8 cellular contexts compared by ENCODE assay signal in the genomic region with DNA sequence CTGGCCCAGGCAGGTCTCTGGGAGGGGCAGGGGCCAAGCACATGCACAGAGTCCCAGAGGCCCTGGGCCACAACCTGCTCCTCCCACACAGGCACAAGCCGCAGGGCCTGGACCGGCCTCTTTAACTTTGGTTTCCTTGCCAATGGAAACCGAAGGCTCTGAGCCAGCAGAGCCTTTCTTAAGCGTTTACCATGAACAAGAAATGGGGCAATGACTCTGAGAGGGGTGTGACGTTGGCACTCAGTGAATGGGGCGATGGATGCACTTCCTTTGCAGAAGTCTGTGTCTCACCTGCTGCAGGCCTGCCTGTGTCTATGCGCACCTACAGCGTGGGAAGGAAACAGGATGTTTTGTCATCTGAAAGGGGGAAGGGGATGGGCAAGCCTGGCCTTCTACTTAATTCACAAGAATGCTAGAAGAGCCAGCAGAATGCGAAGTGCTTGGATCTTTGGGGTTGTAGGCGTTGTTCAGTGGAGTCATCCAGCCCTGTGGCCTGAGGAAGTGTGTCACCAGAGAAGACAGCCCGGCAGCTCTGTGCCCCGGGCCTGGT. TPM values are rescaled to one million over a fixed set of nuclear protein-coding genes. Genes with fewer than 3 reads are reported as not detected.
DNase-seq lines count a peak whose midpoint lies in the region; ATAC-seq and TF ChIP-seq lines count a peak whose summit lies in the region.
"Had no signal": no experiment of that assay in that cellular context is flagged by ENCODE, and none has a peak within 500 bp of the region (broad histone marks: within the 10 kb centered on the region; RNA-seq: fewer than 3 reads in every experiment).

No MANE protein-coding gene starts in this region.

- DNase-seq in activated CD4-positive, alpha-beta T cell treated with anti-CD3 and anti-CD28 coated beads for 48 hours: peak; percentile 55
- no peak for DNase-seq in neuronal stem cell (ENCODE audit: low spot score)
- no peak for DNase-seq in type B pancreatic cell (ENCODE audit: extremely low spot score, unreplicated experiment)
- DNase-seq in ACHN: no peak

- H3K27me3 Mint-ChIP-seq in type B pancreatic cell: no peaks in the 10 kb centered on the region

- peak overlapping the region; percentile 38 for H4K91ac ChIP-seq in neuronal stem cell (ENCODE audit: low read depth, low read length, poor library complexity)

- no peak overlapping the region for H3K9ac ChIP-seq in neuronal stem cell (ENCODE audit: low read depth, low read length, poor library complexity)

- H3K9me3 Mint-ChIP-seq in type B pancreatic cell: no peaks in the 10 kb centered on the region

- H3K27me3 ChIP-seq in neuronal stem cell (ENCODE audit: control insufficient read depth in 3 of 3, insufficient read depth in 3 of 3, low read depth in 1 of 3, low read length in 3 of 3): no peaks in the 10 kb centered on the region
- H3K27me3 ChIP-seq: cardiac muscle cell had no signal

- no peak overlapping the region for H2BK15ac ChIP-seq in neuronal stem cell (ENCODE audit: low read length)

- no peaks in the 10 kb centered on the region for H3K79me1 ChIP-seq in neuronal stem cell (ENCODE audit: low read depth, low read length)

- no peak overlapping the region for H3K18ac ChIP-seq in neuronal stem cell (ENCODE audit: low read length)

- peaks cover 13% of the 10 kb centered on the region for H3K36me3 Mint-ChIP-seq in type B pancreatic cell

- H3K4me1 ChIP-seq in neuronal stem cell (ENCODE audit: control insufficient read depth in 2 of 2, insufficient read depth in 1 of 2, low read depth in 1 of 2, low read length in 2 of 2): peaks cover 9 to 14% of the 10 kb centered on the region in 2 donors

- peak overlapping the region; percentile 40 for H3K27ac Mint-ChIP-seq in type B pancreatic cell

- H2AFZ ChIP-seq in neuronal stem cell (ENCODE audit: low read length): no peak overlapping the region

- no peak overlapping the region for H3K4ac ChIP-seq in neuronal stem cell (ENCODE audit: low read length)

- in situ Hi-C loops in ACHN (cut with HindIII; ENCODE audit: low pct_ligation_motif_present, low pct_unique_long_range_greater_than_20kb, low sequenced_read_pairs): no loop called here

- no peak overlapping the region for H3K4me3 ChIP-seq in neuronal stem cell (ENCODE audit: low read length in 2 of 2)
- H3K4me3 ChIP-seq: cardiac muscle cell had no signal

- ATAC-seq in HG03342 (IDR thresholded peaks at IDR 0.05; ENCODE audit: unreplicated experiment) (no peak), HG02588 (IDR thresholded peaks at IDR 0.05; ENCODE audit: unreplicated experiment) (no peak)

- H3K23ac ChIP-seq in neuronal stem cell (ENCODE audit: low read depth, low read length, poor library complexity): no peak overlapping the region

- H3K27ac ChIP-seq in cingulate gyrus (ENCODE audit: low read depth, low read length) (peak overlapping the region; percentile 72), neuronal stem cell (replicated peaks; ENCODE audit: low read length) (no peak overlapping the region)
- H3K27ac ChIP-seq: cardiac muscle cell had no signal

- no peaks in the 10 kb centered on the region for H3K9me3 ChIP-seq in neuronal stem cell (replicated peaks in 1 of 2; ENCODE audit: control insufficient read depth in 2 of 2, insufficient read depth in 1 of 2, low read depth in 1 of 2, low read length in 2 of 2)

- H3K4me3 Mint-ChIP-seq in type B pancreatic cell: no peak overlapping the region

- H2BK12ac ChIP-seq in neuronal stem cell (ENCODE audit: low read length): no peak overlapping the region

- H2BK120ac ChIP-seq in neuronal stem cell (ENCODE audit: low read depth, low read length): no peak overlapping the region

- H3K4me2 ChIP-seq in neuronal stem cell (ENCODE audit: insufficient read depth, low read length, poor library complexity, severe bottlenecking): no peak overlapping the region

- H3K36me3 ChIP-seq in neuronal stem cell (replicated peaks in 1 of 2; ENCODE audit: control insufficient read depth in 2 of 2, insufficient read depth in 2 of 2, low read length in 2 of 2): peaks cover 21 to 89% of the 10 kb centered on the region in 2 donors

- no CpG with 5 or more reads among the region's 12 CpGs for WGBS in neuronal stem cell (ENCODE audit: extremely low coverage in 2 of 2, insufficient read length in 2 of 2, insufficient replicate concordance in 1 of 2), 2 donors

- H3K4me1 Mint-ChIP-seq in type B pancreatic cell (ENCODE audit: unreplicated experiment): peaks cover 47% of the 10 kb centered on the region

- H3K14ac ChIP-seq in neuronal stem cell (ENCODE audit: low read length): no peak overlapping the region

- TF ChIP-seq CTCF in type B pancreatic cell (conservative IDR thresholded peaks at IDR 0.05): no peak

- no peak overlapping the region for H4K8ac ChIP-seq in neuronal stem cell (ENCODE audit: low read depth, low read length)

- no peak overlapping the region for H2AK5ac ChIP-seq in neuronal stem cell (ENCODE audit: low read depth, low read length)

- H2BK5ac ChIP-seq in neuronal stem cell (ENCODE audit: low read length): no peak overlapping the region

RNA-seq across cellular contexts. Expression of a gene that starts 41.8 kb away (rescaled TPM):
- polyA plus RNA-seq in neuronal stem cell (2013, experiment 1 of 2): 22.3 TPM
- 21.0 TPM for polyA plus RNA-seq in neuronal stem cell (2013, experiment 2 of 2)
- total RNA-seq in type B pancreatic cell (ENCODE audit: low replicate concordance): 16.9 and 41.6 TPM in 2 replicates

RNA-seq across cellular contexts. Expression of a gene that starts 42.1 kb away (rescaled TPM):
- polyA plus RNA-seq in neuronal stem cell (2013, experiment 1 of 2): 46.1 TPM
- 47.3 TPM for polyA plus RNA-seq in neuronal stem cell (2013, experiment 2 of 2)
- 22.6 and 28.6 TPM in 2 replicates for total RNA-seq in type B pancreatic cell (ENCODE audit: low replicate concordance)

RNA-seq across cellular contexts. Expression of a gene that starts 46.6 kb away (rescaled TPM):
- 0.06 TPM for polyA plus RNA-seq in neuronal stem cell (2013, experiment 1 of 2)
- 0.01 TPM for polyA plus RNA-seq in neuronal stem cell (2013, experiment 2 of 2)
- total RNA-seq in type B pancreatic cell (ENCODE audit: low replicate concordance): not detected in 2 replicates
- total RNA-seq: cardiac muscle cell had no signal
- polyA plus RNA-seq: cardiac muscle cell had no signal

RNA-seq across cellular contexts. Expression of a gene that starts 53.4 kb away (rescaled TPM):
- polyA plus RNA-seq in neuronal stem cell (2013, experiment 1 of 2): 1.3 TPM
- polyA plus RNA-seq in neuronal stem cell (2013, experiment 2 of 2): 1.2 TPM
- 1.2 and 6.0 TPM in 2 replicates for total RNA-seq in type B pancreatic cell (ENCODE audit: low replicate concordance)
